In genomic region chr19:16417660-16418596, GRCh38 we compare ENCODE assay signal across 8 cellular contexts. TPM values are rescaled to one million over a fixed set of nuclear protein-coding genes. Genes with fewer than 3 reads are reported as not detected.
DNase-seq lines count a peak whose midpoint lies in the region; ATAC-seq and TF ChIP-seq lines count a peak whose summit lies in the region.

No MANE protein-coding gene starts in this region.

- no peak overlapping the region for H3K4me3 ChIP-seq in CD8-positive, alpha-beta memory T cell (ENCODE audit: low read length)
- H3K4me3 ChIP-seq in HEK293 (ENCODE audit: low read depth, low read length) (no peak overlapping the region), psoas muscle (no peak overlapping the region)

- TF ChIP-seq CTCF in HEK293 (tag by site-specific recombination; IDR thresholded peaks at IDR 0.05) (peak; percentile 85), psoas muscle (IDR thresholded peaks at IDR 0.05) (peak; percentile 85)

- peak; percentile 80 for ATAC-seq in Right ventricle myocardium superior (ENCODE audit: poor library complexity)
- ATAC-seq in psoas muscle: peak; percentile 83 to 86 (median 84)
- ATAC-seq in GM21367 (IDR thresholded peaks at IDR 0.05; ENCODE audit: unreplicated experiment): no peak

- DNase-seq in CD8-positive, alpha-beta memory T cell: peak; percentile 40 to 78 (median 56)
- DNase-seq in SKM-1 (lab: John Stamatoyannopoulos, UW; ENCODE audit: unreplicated experiment): peak; percentile 14
- DNase-seq in activated naive CD4-positive, alpha-beta T cell treated with Interleukin-2 at 50 U/mL for 16 hours: peak; percentile 66
- peak; percentile 85 for DNase-seq in Right ventricle myocardium superior
- DNase-seq in psoas muscle: peak; percentile 77 to 83
- no peak for DNase-seq in kidney glomerular epithelial cell (lab: John Stamatoyannopoulos, UW)

- no peak overlapping the region for H3K4me3 Mint-ChIP-seq in CD8-positive, alpha-beta memory T cell

- peaks cover 7% of the 10 kb centered on the region for H3K4me1 ChIP-seq in CD8-positive, alpha-beta memory T cell (ENCODE audit: insufficient read depth, low read length)
- H3K4me1 ChIP-seq in HEK293 (ENCODE audit: control insufficient read depth, insufficient read depth, low read length) (no peaks in the 10 kb centered on the region), psoas muscle (no peaks in the 10 kb centered on the region)

- H3K27me3 ChIP-seq in CD8-positive, alpha-beta memory T cell (ENCODE audit: insufficient read depth, low read length, poor library complexity, severe bottlenecking): no peaks in the 10 kb centered on the region
- no peaks in the 10 kb centered on the region for H3K27me3 ChIP-seq in psoas muscle (ENCODE audit: insufficient read depth in 3 of 3, low read length in 2 of 3)

- peaks cover 0 to 3% of the 10 kb centered on the region in 2 donors for H3K27me3 Mint-ChIP-seq in CD8-positive, alpha-beta memory T cell

- peaks cover 0 to 9% (median 8%) of the 10 kb centered on the region in 3 donors for H3K4me1 Mint-ChIP-seq in CD8-positive, alpha-beta memory T cell

- intact Hi-C loops in Right ventricle myocardium superior (cut with DNase I) (no loop called here), psoas muscle (cut with DNase I) (loop anchor here in 1 of 2 donors (10.0 kb wide), 1 partner anchor 173 kb away; no protein-coding TSS in a partner anchor)

- no peak overlapping the region for H3K27ac ChIP-seq in CD8-positive, alpha-beta memory T cell (ENCODE audit: low read depth, low read length)
- H3K27ac ChIP-seq in HEK293 (ENCODE audit: extremely low read depth, low read depth, low read length) (no peak overlapping the region), psoas muscle (peak overlapping the region; percentile 36)

- POLR2A ChIA-PET in CD8-positive, alpha-beta memory T cell (lab: Charles Lee): no interaction called here
- POLR2A ChIA-PET in HEK293 (lab: Yijun Ruan, JAX): no interaction called here

- 61 to 67% (median 65%) methylated on average over 33 of the region's 33 CpGs for WGBS in psoas muscle, 3 donors

- no peaks in the 10 kb centered on the region for H3K9me3 Mint-ChIP-seq in CD8-positive, alpha-beta memory T cell

- H3K9me3 ChIP-seq in CD8-positive, alpha-beta memory T cell (ENCODE audit: low read length): no peaks in the 10 kb centered on the region
- no peaks in the 10 kb centered on the region for H3K9me3 ChIP-seq in HEK293 (ENCODE audit: control insufficient read depth, insufficient read depth, low read depth, low read length)
- H3K9me3 ChIP-seq in psoas muscle: no peaks in the 10 kb centered on the region

- CTCF ChIA-PET in CD8-positive, alpha-beta memory T cell (lab: Charles Lee): interaction anchor here (0.7 to 3.2 kb wide), 13 partner anchors 10 to 233 kb away, joined by 3 to 21 read pairs (median 4); partner anchors contain the start of gene FAM32A
- CTCF ChIA-PET in HEK293 (lab: Yijun Ruan, JAX): interaction anchor here (0.6 to 5.4 kb wide), 22 partner anchors 9 to 303 kb away, joined by 3 to 42 read pairs (median 4); partner anchors contain the start of genes C19orf44 and CALR3

- H3K36me3 ChIP-seq in CD8-positive, alpha-beta memory T cell (ENCODE audit: insufficient read depth, low read length): peaks cover 27% of the 10 kb centered on the region
- H3K36me3 ChIP-seq in HEK293 (ENCODE audit: control insufficient read depth in 2 of 2, insufficient read depth in 1 of 2, low read length in 2 of 2) (peaks cover 4 to 82% of the 10 kb centered on the region in 2 experiments; a peak in 2 of 3 replicates), psoas muscle (ENCODE audit: insufficient read depth in 1 of 2, low read depth in 1 of 2) (peaks cover 4 to 88% of the 10 kb centered on the region in 2 donors)

- peaks cover 6 to 95% (median 12%) of the 10 kb centered on the region in 3 donors for H3K36me3 Mint-ChIP-seq in CD8-positive, alpha-beta memory T cell

- H3K27ac Mint-ChIP-seq in CD8-positive, alpha-beta memory T cell: peak overlapping the region in 4 of 8 donors; percentile 57 to 79 (median 70)

TF ChIP-seq in HEK293, 187 proteins besides CTCF, POLR2A, EP300 and RAD21 (continues in another document):
- no peak for TF ChIP-seq KLF17 (tag by site-specific recombination; IDR thresholded peaks at IDR 0.05)
- no peak for TF ChIP-seq ZNF639 (tag by site-specific recombination; IDR thresholded peaks at IDR 0.05)
- peak; percentile 61; the same call in 1 of the 2 replicates for TF ChIP-seq ZBTB48 (tag by site-specific recombination; IDR thresholded peaks at IDR 0.05)
- TF ChIP-seq ZNF169 (tag by site-specific recombination; IDR thresholded peaks at IDR 0.05): no peak
- no peak for TF ChIP-seq ZNF530 (tag by site-specific recombination; IDR thresholded peaks at IDR 0.05; ENCODE audit: low read depth)
- no peak for TF ChIP-seq ZSCAN5A (tag by site-specific recombination; IDR thresholded peaks at IDR 0.05)
- no peak for TF ChIP-seq ZNF140 (tag by site-specific recombination; IDR thresholded peaks at IDR 0.05)
- TF ChIP-seq ZNF654 (tag by site-specific recombination; IDR thresholded peaks at IDR 0.05; ENCODE audit: low read depth): peak; percentile 58
- TF ChIP-seq ZBTB21 (tag by site-specific recombination; IDR thresholded peaks at IDR 0.05): no peak
- no peak for TF ChIP-seq ZFP3 (tag by site-specific recombination; IDR thresholded peaks at IDR 0.05; ENCODE audit: low read depth)
- TF ChIP-seq ZNF23 (tag by site-specific recombination; IDR thresholded peaks at IDR 0.05; ENCODE audit: borderline replicate concordance): no peak
- no peak for TF ChIP-seq SCRT2 (tag by site-specific recombination; IDR thresholded peaks at IDR 0.05)
- no peak for TF ChIP-seq ZNF10 (tag by site-specific recombination; IDR thresholded peaks at IDR 0.05)
- TF ChIP-seq KLF7 (tag by site-specific recombination; IDR thresholded peaks at IDR 0.05; ENCODE audit: borderline replicate concordance): no peak
- no peak for TF ChIP-seq ZNF426 (tag by site-specific recombination; IDR thresholded peaks at IDR 0.05)
- TF ChIP-seq SP7 (tag by site-specific recombination; IDR thresholded peaks at IDR 0.05): no peak
- no peak for TF ChIP-seq ZNF449 (tag by site-specific recombination; IDR thresholded peaks at IDR 0.05)
- peak; percentile 61 for TF ChIP-seq KLF1 (tag by site-specific recombination; IDR thresholded peaks at IDR 0.05)
- no peak for TF ChIP-seq ZNF132 (tag by site-specific recombination; IDR thresholded peaks at IDR 0.05; ENCODE audit: borderline replicate concordance)
- peak; percentile 51 for TF ChIP-seq ZIC2 (tag by site-specific recombination; IDR thresholded peaks at IDR 0.05)
- TF ChIP-seq ZNF302 (tag by site-specific recombination; IDR thresholded peaks at IDR 0.05; ENCODE audit: low read depth): no peak
- no peak for TF ChIP-seq ZNF785 (tag by site-specific recombination; IDR thresholded peaks at IDR 0.05)
- TF ChIP-seq ZSCAN23 (tag by site-specific recombination; IDR thresholded peaks at IDR 0.05): peak; percentile 91
- no peak for TF ChIP-seq ZNF423 (tag by site-specific recombination; IDR thresholded peaks at IDR 0.05)
- no peak for TF ChIP-seq ZFP69B (tag by site-specific recombination; IDR thresholded peaks at IDR 0.05)
- 0 out of 2 replicates have a peak, but pooled peaks have one; percentile 20 for TF ChIP-seq GLIS1 (tag by site-specific recombination; IDR thresholded peaks at IDR 0.05)

RNA-seq across cellular contexts. Expression of gene EPS15L1, which starts 53.8 kb away (rescaled TPM):
- 10 to 100 TPM; 31.7 to 34.7 TPM for total RNA-seq in CD8-positive, alpha-beta memory T cell
- polyA plus RNA-seq in CD8-positive, alpha-beta memory T cell: 12.1 TPM
- total RNA-seq in Right ventricle myocardium superior (76.1 TPM), psoas muscle (100 to 1,000 TPM in 2 of 4 donors, 10 to 100 TPM in 2; 49.1 to 125 (median 86.1) TPM)
- polyA plus RNA-seq in psoas muscle: 10 to 100 TPM; 60.7 to 80.2 (median 65.4) TPM
